ENCODE assay signal across 8 cellular contexts in genomic region chr9:1604942-1605560, GRCh38.
DNase-seq lines count a peak whose midpoint lies in the region; ATAC-seq, FAIRE-seq and TF ChIP-seq lines count a peak whose summit lies in the region.

No MANE protein-coding gene starts in this region.

- peak; percentile 62 for FAIRE-seq in bronchial epithelial cell (lab: Jason Lieb, UNC)

- no peak overlapping the region for H3K27ac Mint-ChIP-seq in activated T-cell treated with anti-CD3 and anti-CD28 coated beads, Interleukin-2, amount 50 U/mL, for 72 hours
- H3K27ac Mint-ChIP-seq in activated T-cell treated with anti-CD3 and anti-CD28 coated beads, Interleukin-2, amount 50 U/mL, for 24 hours = no peak overlapping the region

- H3K4me3 ChIP-seq in bronchial epithelial cell (ENCODE audit: low read depth, low read length) = no peak overlapping the region
- no peak overlapping the region for H3K4me3 ChIP-seq in effector memory CD4-positive, alpha-beta T cell (ENCODE audit: insufficient read depth, low read depth, low read length, poor library complexity, severe bottlenecking)

- H3K27me3 ChIP-seq in bronchial epithelial cell (ENCODE audit: control insufficient read depth, insufficient read depth, low read length) = no peaks in the 10 kb centered on the region
- H3K27me3 ChIP-seq in effector memory CD4-positive, alpha-beta T cell (replicated peaks; ENCODE audit: control insufficient read depth, insufficient read depth, low read length, poor library complexity, severe bottlenecking) = peaks cover 3% of the 10 kb centered on the region

- no peaks in the 10 kb centered on the region for H3K9me3 ChIP-seq in effector memory CD4-positive, alpha-beta T cell (ENCODE audit: control insufficient read depth, low read length)

- peak in 1 of 2 donors; percentile 36 for ATAC-seq in activated T-cell treated with anti-CD3 and anti-CD28 coated beads, Interleukin-2, amount 50 U/mL, for 72 hours (replicated peaks in 1 of 2)
- peak; percentile 90 for ATAC-seq in HG02759 (IDR thresholded peaks at IDR 0.05; ENCODE audit: unreplicated experiment)
- peak; percentile 59 for ATAC-seq in sciatic nerve
- ATAC-seq in HG03097 (IDR thresholded peaks at IDR 0.05; ENCODE audit: low FRiP score, unreplicated experiment) = no peak

- DNase-seq in activated T-cell treated with anti-CD3 and anti-CD28 coated beads, Interleukin-2, amount 50 U/mL, for 72 hours = peak; percentile 1 to 2
- no peak for DNase-seq in activated T-cell treated with anti-CD3 and anti-CD28 coated beads, Interleukin-2, amount 50 U/mL, for 24 hours
- DNase-seq in NCI-H2107 (lab: John Stamatoyannopoulos, UW) (peak; percentile 47), bronchial epithelial cell (ENCODE audit: low read depth) (peak; percentile 64), sciatic nerve (ENCODE audit: low spot score) (no peak)
- no peak for DNase-seq in effector memory CD4-positive, alpha-beta T cell

- no peaks in the 10 kb centered on the region for H3K4me1 Mint-ChIP-seq in activated T-cell treated with anti-CD3 and anti-CD28 coated beads, Interleukin-2, amount 50 U/mL, for 72 hours (ENCODE audit: low read depth)
- H3K4me1 Mint-ChIP-seq in activated T-cell treated with anti-CD3 and anti-CD28 coated beads, Interleukin-2, amount 50 U/mL, for 24 hours (ENCODE audit: low read depth) = no peaks in the 10 kb centered on the region

- H3K27ac ChIP-seq in effector memory CD4-positive, alpha-beta T cell (ENCODE audit: insufficient read depth, low read length, poor library complexity, severe bottlenecking) = no peak overlapping the region

- no peaks in the 10 kb centered on the region for H3K9me3 Mint-ChIP-seq in activated T-cell treated with anti-CD3 and anti-CD28 coated beads, Interleukin-2, amount 50 U/mL, for 72 hours
- peaks cover 4% of the 10 kb centered on the region for H3K9me3 Mint-ChIP-seq in activated T-cell treated with anti-CD3 and anti-CD28 coated beads, Interleukin-2, amount 50 U/mL, for 24 hours

- H3K27me3 Mint-ChIP-seq in activated T-cell treated with anti-CD3 and anti-CD28 coated beads, Interleukin-2, amount 50 U/mL, for 72 hours (ENCODE audit: low read depth) = peaks cover 20% of the 10 kb centered on the region
- peaks cover 8% of the 10 kb centered on the region for H3K27me3 Mint-ChIP-seq in activated T-cell treated with anti-CD3 and anti-CD28 coated beads, Interleukin-2, amount 50 U/mL, for 24 hours

- TF ChIP-seq CTCF in bronchial epithelial cell (IDR thresholded peaks at IDR 0.05; ENCODE audit: insufficient read depth, low read length, severe bottlenecking) = peak; percentile 76

- H3K36me3 Mint-ChIP-seq in activated T-cell treated with anti-CD3 and anti-CD28 coated beads, Interleukin-2, amount 50 U/mL, for 72 hours (ENCODE audit: insufficient read depth in 2 of 2) = no peaks in the 10 kb centered on the region
- H3K36me3 Mint-ChIP-seq in activated T-cell treated with anti-CD3 and anti-CD28 coated beads, Interleukin-2, amount 50 U/mL, for 24 hours (ENCODE audit: low read depth) = no peaks in the 10 kb centered on the region

- no peaks in the 10 kb centered on the region for H3K4me1 ChIP-seq in effector memory CD4-positive, alpha-beta T cell (ENCODE audit: control insufficient read depth, insufficient read depth, low read length, poor library complexity, severe bottlenecking)

- H3K36me3 ChIP-seq in bronchial epithelial cell (ENCODE audit: control insufficient read depth, insufficient read depth, low read length) = no peaks in the 10 kb centered on the region
- H3K36me3 ChIP-seq in effector memory CD4-positive, alpha-beta T cell (ENCODE audit: control insufficient read depth, insufficient read depth, low read length) = no peaks in the 10 kb centered on the region

- H3K4me3 Mint-ChIP-seq in activated T-cell treated with anti-CD3 and anti-CD28 coated beads, Interleukin-2, amount 50 U/mL, for 72 hours = no peak overlapping the region
- no peak overlapping the region for H3K4me3 Mint-ChIP-seq in activated T-cell treated with anti-CD3 and anti-CD28 coated beads, Interleukin-2, amount 50 U/mL, for 24 hours

- intact Hi-C loops in sciatic nerve (cut with DNase I) = no loop called here

Comparison
In these comparisons a context has a peak if more than half of its experiments do, and no peak if none do; other contexts are left out.
1. DNase-seq: peak in activated T-cell treated with anti-CD3 and anti-CD28 coated beads, Interleukin-2, amount 50 U/mL, for 72 hours (2 of 2), NCI-H2107 (single experiment) and bronchial epithelial cell (single experiment); none in activated T-cell treated with anti-CD3 and anti-CD28 coated beads, Interleukin-2, amount 50 U/mL, for 24 hours (single experiment), sciatic nerve (single experiment) and effector memory CD4-positive, alpha-beta T cell (0 of 3).